In genomic region chr2:164538250-164538866, GRCh38 we compare ENCODE assay signal across 8 cellular contexts.
DNase-seq lines count a peak whose midpoint lies in the region; ATAC-seq, FAIRE-seq and TF ChIP-seq lines count a peak whose summit lies in the region.

No MANE protein-coding gene starts in this region.

- H3K4me1 Mint-ChIP-seq in activated T-helper 1 cell treated with anti-CD3 and anti-CD28 coated beads, Interleukin-12 subunit alpha, Interleukin-12 subunit beta, Interleukin-2, Interleukin-4 antibody, amounts not matched to agents 30 ng/mL and 10 ng/mL and 1 ng/mL, durations not matched to agents 14 hours and 24 hours and 36 hours (ENCODE audit: low read depth): no peaks in the 10 kb centered on the region

- peak; percentile 77 for TF ChIP-seq CTCF in astrocyte of the cerebellum (IDR thresholded peaks at IDR 0.05; ENCODE audit: low read depth, low read length, missing control alignments)

- peaks cover 1% of the 10 kb centered on the region for H3K27me3 Mint-ChIP-seq in activated T-helper 1 cell treated with anti-CD3 and anti-CD28 coated beads, Interleukin-12 subunit alpha, Interleukin-12 subunit beta, Interleukin-2, Interleukin-4 antibody, amounts not matched to agents 30 ng/mL and 10 ng/mL and 1 ng/mL, durations not matched to agents 14 hours and 24 hours and 36 hours (ENCODE audit: insufficient read depth)

- H3K4me3 ChIP-seq in astrocyte of the cerebellum (ENCODE audit: low read depth, low read length): no peak overlapping the region

- no peaks in the 10 kb centered on the region for H3K36me3 Mint-ChIP-seq in activated T-helper 1 cell treated with anti-CD3 and anti-CD28 coated beads, Interleukin-12 subunit alpha, Interleukin-12 subunit beta, Interleukin-2, Interleukin-4 antibody, amounts not matched to agents 30 ng/mL and 10 ng/mL and 1 ng/mL, durations not matched to agents 14 hours and 24 hours and 36 hours (ENCODE audit: low read depth)

- FAIRE-seq in GM12891 (lab: Jason Lieb, UNC): no peak

- H3K9me3 Mint-ChIP-seq in activated T-helper 1 cell treated with anti-CD3 and anti-CD28 coated beads, Interleukin-12 subunit alpha, Interleukin-12 subunit beta, Interleukin-2, Interleukin-4 antibody, amounts not matched to agents 30 ng/mL and 10 ng/mL and 1 ng/mL, durations not matched to agents 14 hours and 24 hours and 36 hours: no peaks in the 10 kb centered on the region

- no peak overlapping the region for H3K4me3 Mint-ChIP-seq in activated T-helper 1 cell treated with anti-CD3 and anti-CD28 coated beads, Interleukin-12 subunit alpha, Interleukin-12 subunit beta, Interleukin-2, Interleukin-4 antibody, amounts not matched to agents 30 ng/mL and 10 ng/mL and 1 ng/mL, durations not matched to agents 14 hours and 24 hours and 36 hours

- DNase-seq in GM12891 (ENCODE audit: insufficient read length, low spot score): peak; percentile 2
- peak; percentile 4 for DNase-seq in NCI-H2081 treated with DMSO at 0.1 percent for 48 hours (lab: John Stamatoyannopoulos, UW)
- peak; percentile 23 for DNase-seq in astrocyte of the cerebellum (ENCODE audit: low read depth)
- peak; percentile 64 for DNase-seq in iPS-NIHi7 (ENCODE audit: extremely low spot score)
- no peak for DNase-seq in activated T-helper 1 cell treated with anti-CD3 and anti-CD28 coated beads, Interleukin-12 subunit alpha, Interleukin-12 subunit beta, Interleukin-2, Interleukin-4 antibody, amounts not matched to agents 30 ng/mL and 10 ng/mL and 1 ng/mL, durations not matched to agents 14 hours and 24 hours and 36 hours (ENCODE audit: low spot score)
- DNase-seq in NCI-H2107 treated with DMSO at 0.1 percent for 48 hours (lab: John Stamatoyannopoulos, UW; ENCODE audit: unreplicated experiment): no peak
- DNase-seq in GF-D8 (lab: John Stamatoyannopoulos, UW): no peak

- in situ Hi-C loops in astrocyte of the cerebellum (cut with HindIII; ENCODE audit: low sequenced_read_pairs): no loop called here

- peak; percentile 67 for ATAC-seq in HG02852 (IDR thresholded peaks at IDR 0.05; ENCODE audit: unreplicated experiment)

- H3K27ac Mint-ChIP-seq in activated T-helper 1 cell treated with anti-CD3 and anti-CD28 coated beads, Interleukin-12 subunit alpha, Interleukin-12 subunit beta, Interleukin-2, Interleukin-4 antibody, amounts not matched to agents 30 ng/mL and 10 ng/mL and 1 ng/mL, durations not matched to agents 14 hours and 24 hours and 36 hours: no peak overlapping the region

- TF ChIP-seq POLR2A in GM12891 (IDR thresholded peaks at IDR 0.05; ENCODE audit: low read depth, low read length): no peak

- intact Hi-C loops in activated T-helper 1 cell treated with anti-CD3 and anti-CD28 coated beads, Interleukin-12 subunit alpha, Interleukin-12 subunit beta, Interleukin-2, Interleukin-4 antibody, amounts not matched to agents 30 ng/mL and 10 ng/mL and 1 ng/mL, durations not matched to agents 14 hours and 24 hours and 36 hours (cut with micrococcal nuclease): no loop called here

TF ChIP-seq in GM12891, 5 proteins besides CTCF, POLR2A, EP300 and RAD21:
- no peak for TF ChIP-seq POU2F2 (IDR thresholded peaks at IDR 0.05; ENCODE audit: low read depth, low read length)
- TF ChIP-seq TAF1 (IDR thresholded peaks at IDR 0.05; ENCODE audit: low read depth, low read length): no peak
- no peak for TF ChIP-seq POLR2AphosphoS5 (IDR thresholded peaks at IDR 0.05; ENCODE audit: low read depth, low read length)
- no peak for TF ChIP-seq PAX5 (IDR thresholded peaks at IDR 0.05; ENCODE audit: insufficient read depth, low read length, severe bottlenecking)
- no peak for TF ChIP-seq SPI1 (IDR thresholded peaks at IDR 0.05; ENCODE audit: low read depth, low read length)

Comparison
In these comparisons a context has a peak if more than half of its experiments do, and no peak if none do; other contexts are left out.
1. DNase-seq: peak in GM12891 (single experiment), NCI-H2081 treated with DMSO at 0.1 percent for 48 hours (single experiment), astrocyte of the cerebellum (single experiment) and iPS-NIHi7 (single experiment); none in activated T-helper 1 cell treated with anti-CD3 and anti-CD28 coated beads, Interleukin-12 subunit alpha, Interleukin-12 subunit beta, Interleukin-2, Interleukin-4 antibody, amounts not matched to agents 30 ng/mL and 10 ng/mL and 1 ng/mL, durations not matched to agents 14 hours and 24 hours and 36 hours (single experiment), NCI-H2107 treated with DMSO at 0.1 percent for 48 hours (single experiment) and GF-D8 (single experiment).